17 cellular contexts compared by ENCODE assay signal in genomic region chrX:17052210-17052609, GRCh38.
DNase-seq lines count a peak whose midpoint lies in the region; FAIRE-seq and TF ChIP-seq lines count a peak whose summit lies in the region.
"Had no signal": no experiment of that assay in that cellular context is flagged by ENCODE, and none has a peak within 500 bp of the region (broad histone marks: within the 10 kb centered on the region; RNA-seq: fewer than 3 reads in every experiment).

No MANE protein-coding gene starts in this region.

- TF ChIP-seq CTCF in AG09319 (IDR thresholded peaks at IDR 0.05; ENCODE audit: low read depth, low read length) (no peak), epithelial cell of esophagus (IDR thresholded peaks at IDR 0.05; ENCODE audit: insufficient read depth, low read depth, low read length, missing control alignments) (no peak)

- FAIRE-seq in islet of Langerhans (lab: Jason Lieb, UNC) = peak; percentile 93
- FAIRE-seq: HepG2 had no signal

- DNase-seq in AG09319 (ENCODE audit: extremely low read depth, low read depth) (peak; percentile 8), HCEC 1CT (peak; percentile 77), epithelial cell of esophagus (ENCODE audit: low read depth) (peak; percentile 70), mesenteric fat pad (ENCODE audit: low spot score) (no peak), NCI-H1092 (lab: John Stamatoyannopoulos, UW) (no peak), NCI-H128 (lab: John Stamatoyannopoulos, UW; ENCODE audit: unreplicated experiment) (no peak)
- DNase-seq in activated CD4-positive, alpha-beta T cell treated with anti-CD3 and anti-CD28 coated beads for 4 hours = no peak
- DNase-seq: Calu3; CD4-positive, alpha-beta memory T cell; DMS53; H7; KBM-7; NCI-H1105 treated with DMSO at 0.1 percent for 48 hours; SHP77 had no signal

- H3K4me3 ChIP-seq in epithelial cell of esophagus (ENCODE audit: low read length) = no peak overlapping the region
- H3K4me3 ChIP-seq: BLaER1 had no signal

Comparison
In these comparisons a context has a peak if more than half of its experiments do, and no peak if none do; other contexts are left out.
1. DNase-seq: peak in AG09319 (single experiment), HCEC 1CT (single experiment) and epithelial cell of esophagus (single experiment); none in mesenteric fat pad (single experiment), activated CD4-positive, alpha-beta T cell treated with anti-CD3 and anti-CD28 coated beads for 4 hours (0 of 2), NCI-H1092 (single experiment) and NCI-H128 (single experiment).